In the genomic region with DNA sequence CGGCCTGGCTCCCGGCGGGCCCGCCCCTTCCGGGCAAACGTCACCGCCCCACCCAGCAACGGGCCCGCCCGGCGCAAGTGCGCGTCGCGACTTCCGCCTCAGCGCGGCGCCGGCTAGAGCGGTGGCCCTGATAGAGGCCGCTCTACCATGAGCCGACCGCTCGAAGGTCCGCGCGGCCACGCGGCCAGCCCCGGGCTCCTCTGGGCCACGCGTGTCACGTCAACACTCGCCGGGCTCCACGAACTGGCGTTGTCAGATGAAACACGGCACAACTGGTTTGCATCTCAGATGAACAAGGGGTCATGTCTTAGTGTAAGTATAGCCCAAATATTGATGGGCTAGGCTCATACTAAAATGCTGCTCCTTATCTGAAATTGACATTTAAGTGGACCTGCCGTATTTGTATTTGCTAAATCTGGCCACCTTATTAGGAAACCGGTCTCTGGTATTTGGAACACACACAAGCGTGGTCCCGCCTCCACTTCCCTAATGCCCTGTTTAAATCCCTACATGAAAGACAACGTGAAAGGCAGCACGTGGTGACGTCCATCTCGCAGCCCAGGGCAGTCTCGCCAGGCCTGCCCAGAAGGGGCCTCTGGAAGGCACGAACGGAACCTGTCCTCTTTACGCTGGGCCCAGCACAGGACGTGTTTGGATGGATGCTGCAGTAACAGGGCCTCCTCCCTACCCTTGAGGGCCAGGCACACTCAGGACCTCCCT, we compare ENCODE assay signal across 8 cellular contexts. TPM values are rescaled to one million over a fixed set of nuclear protein-coding genes. Genes with fewer than 3 reads are reported as not detected.
DNase-seq lines count a peak whose midpoint lies in the region; ATAC-seq and TF ChIP-seq lines count a peak whose summit lies in the region.

A gene (minus strand): TSS at position 31 of the 720 bp plus-strand sequence.

- peak within 1 kb of the TSS; percentile 98 for H3K27ac Mint-ChIP-seq in activated naive CD8-positive, alpha-beta T cell

- H3K4me3 ChIP-seq in DND-41 (ENCODE audit: low read depth in 1 of 2, low read length in 2 of 2) = peak within 1 kb of the TSS; percentile 70 to 97
- peak within 1 kb of the TSS; percentile 90 for H3K4me3 ChIP-seq in LNCaP clone FGC (ENCODE audit: low read depth, low read length)
- H3K4me3 ChIP-seq in ovary = peak within 1 kb of the TSS; percentile 68
- H3K4me3 ChIP-seq in thyroid gland (replicated peaks in 1 of 3) = peak within 1 kb of the TSS; percentile 29 to 98 (median 93)

- no peak for TF ChIP-seq EP300 in ovary (IDR thresholded peaks at IDR 0.05)

- TF ChIP-seq CTCF in DND-41 (IDR thresholded peaks at IDR 0.05; ENCODE audit: borderline replicate concordance, extremely low read depth, low read length, poor library complexity, severe bottlenecking) (no peak), LNCaP clone FGC (IDR thresholded peaks at IDR 0.05; ENCODE audit: control insufficient read depth, extremely low read depth, insufficient read depth) (no peak), ovary (IDR thresholded peaks at IDR 0.05) (peak in 1 of 3 donors; percentile 23), thyroid gland (IDR thresholded peaks at IDR 0.05) (peak in 1 of 6 experiments; percentile 11)

- H3K27me3 ChIP-seq in DND-41 (ENCODE audit: insufficient read depth, low read length, poor library complexity) = no peaks in the 10 kb centered on the region
- H3K27me3 ChIP-seq in ovary = no peaks in the 10 kb centered on the region
- no peaks in the 10 kb centered on the region for H3K27me3 ChIP-seq in thyroid gland

- intact Hi-C loops in head of caudate nucleus (cut with DNase I) (no loop called here), ovary (cut with DNase I) (no loop called here), thyroid gland (cut with DNase I) (no loop called here)

- peak within 1 kb of the TSS; percentile 80 for H3K27ac ChIP-seq in DND-41 (ENCODE audit: low read length)
- H3K27ac ChIP-seq in ovary = peak within 1 kb of the TSS; percentile 0 to 69
- peak within 1 kb of the TSS; percentile 50 to 72 (median 64) for H3K27ac ChIP-seq in thyroid gland

- H4K20me1 ChIP-seq in DND-41 (ENCODE audit: insufficient read depth, low read length) = peaks cover 44% of the 10 kb centered on the region

- no peaks in the 10 kb centered on the region for H3K9me3 Mint-ChIP-seq in activated naive CD8-positive, alpha-beta T cell (ENCODE audit: low read depth)

- H3K79me2 ChIP-seq in DND-41 (ENCODE audit: insufficient read depth, low read length) = peaks cover 58% of the 10 kb centered on the region

- H2AFZ ChIP-seq in DND-41 (ENCODE audit: low read depth, low read length) = peak within 1 kb of the TSS; percentile 76

- 1 to 2% (median 2%) methylated on average over 27 to 52 of the region's 52 CpGs for WGBS in ovary, 3 donors
- WGBS in thyroid gland, 2 donors = 3 to 10% methylated on average over 7 to 15 of the region's 52 CpGs

- peak within 1 kb of the TSS; percentile 95 for H3K9ac ChIP-seq in DND-41 (ENCODE audit: low read depth, low read length)

- H3K27me3 Mint-ChIP-seq in activated naive CD8-positive, alpha-beta T cell = no peaks in the 10 kb centered on the region

- H3K4me2 ChIP-seq in DND-41 (ENCODE audit: insufficient read depth, low read length) = peak within 1 kb of the TSS; percentile 90

- ATAC-seq in DND-41 (ENCODE audit: insufficient read depth, low read depth) (peak; percentile 86), GM21786 (IDR thresholded peaks at IDR 0.05; ENCODE audit: unreplicated experiment) (peak; percentile 81), SK-N-SH treated with all-trans-retinoic acid at 6 μM for 48 hours (peak; percentile 93)

- peak; percentile 79 for DNase-seq in DND-41
- no peak for DNase-seq in LNCaP clone FGC (ENCODE audit: low read depth)
- DNase-seq in head of caudate nucleus = peak; percentile 49 to 93 (median 86)
- DNase-seq in ovary = peak; percentile 79 to 90 (median 85)
- DNase-seq in thyroid gland = peak; percentile 79 to 81

- H3K36me3 ChIP-seq in DND-41 (ENCODE audit: insufficient read depth, low read length) (peaks cover 30% of the 10 kb centered on the region), ovary (no peaks in the 10 kb centered on the region), thyroid gland (no peaks in the 10 kb centered on the region)

- H3K4me1 ChIP-seq in DND-41 (ENCODE audit: insufficient read depth, low read length) (peaks cover 45% of the 10 kb centered on the region), ovary (ENCODE audit: insufficient read depth) (peaks cover 21% of the 10 kb centered on the region), thyroid gland (peaks cover 21 to 33% of the 10 kb centered on the region in 2 donors)

- H3K4me1 Mint-ChIP-seq in activated naive CD8-positive, alpha-beta T cell (ENCODE audit: low read depth) = peaks cover 37% of the 10 kb centered on the region

- peak within 1 kb of the TSS; percentile 96 for H3K4me3 Mint-ChIP-seq in activated naive CD8-positive, alpha-beta T cell

- TF ChIP-seq POLR2A in ovary (IDR thresholded peaks at IDR 0.05) (peak; percentile 81), thyroid gland (IDR thresholded peaks at IDR 0.05) (peak in 1 of 2 donors; percentile 85)

- no peaks in the 10 kb centered on the region for H3K9me3 ChIP-seq in DND-41 (ENCODE audit: insufficient read depth, low read length, severe bottlenecking)
- H3K9me3 ChIP-seq in ovary = no peaks in the 10 kb centered on the region
- no peaks in the 10 kb centered on the region for H3K9me3 ChIP-seq in thyroid gland

- H3K36me3 Mint-ChIP-seq in activated naive CD8-positive, alpha-beta T cell = peaks cover 3% of the 10 kb centered on the region

TF ChIP-seq in SK-N-SH treated with all-trans-retinoic acid at 6 μM for 48 hours, 23 proteins besides CTCF, POLR2A, EP300 and RAD21:
- no peak for TF ChIP-seq RARB (CRISPR knock-in tag; IDR thresholded peaks at IDR 0.05)
- peak; percentile 57; the same call in 1 of the 2 replicates for TF ChIP-seq SNAI2 (CRISPR knock-in tag; IDR thresholded peaks at IDR 0.05)
- TF ChIP-seq, protein P1, sequence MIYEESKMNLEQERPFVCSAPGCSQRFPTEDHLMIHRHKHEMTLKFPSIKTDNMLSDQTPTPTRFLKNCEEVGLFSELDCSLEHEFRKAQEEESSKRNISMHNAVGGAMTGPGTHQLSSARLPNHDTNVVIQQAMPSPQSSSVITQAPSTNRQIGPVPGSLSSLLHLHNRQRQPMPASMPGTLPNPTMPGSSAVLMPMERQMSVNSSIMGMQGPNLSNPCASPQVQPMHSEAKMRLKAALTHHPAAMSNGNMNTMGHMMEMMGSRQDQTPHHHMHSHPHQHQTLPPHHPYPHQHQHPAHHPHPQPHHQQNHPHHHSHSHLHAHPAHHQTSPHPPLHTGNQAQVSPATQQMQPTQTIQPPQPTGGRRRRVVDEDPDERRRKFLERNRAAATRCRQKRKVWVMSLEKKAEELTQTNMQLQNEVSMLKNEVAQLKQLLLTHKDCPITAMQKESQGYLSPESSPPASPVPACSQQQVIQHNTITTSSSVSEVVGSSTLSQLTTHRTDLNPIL (CRISPR knock-in tag; IDR thresholded peaks at IDR 0.05; ENCODE audit: low read depth) = no peak
- TF ChIP-seq ZFP3 (CRISPR knock-in tag; IDR thresholded peaks at IDR 0.05) = peak; percentile 33; the same call in 1 of the 2 replicates
- TF ChIP-seq, protein P2, sequence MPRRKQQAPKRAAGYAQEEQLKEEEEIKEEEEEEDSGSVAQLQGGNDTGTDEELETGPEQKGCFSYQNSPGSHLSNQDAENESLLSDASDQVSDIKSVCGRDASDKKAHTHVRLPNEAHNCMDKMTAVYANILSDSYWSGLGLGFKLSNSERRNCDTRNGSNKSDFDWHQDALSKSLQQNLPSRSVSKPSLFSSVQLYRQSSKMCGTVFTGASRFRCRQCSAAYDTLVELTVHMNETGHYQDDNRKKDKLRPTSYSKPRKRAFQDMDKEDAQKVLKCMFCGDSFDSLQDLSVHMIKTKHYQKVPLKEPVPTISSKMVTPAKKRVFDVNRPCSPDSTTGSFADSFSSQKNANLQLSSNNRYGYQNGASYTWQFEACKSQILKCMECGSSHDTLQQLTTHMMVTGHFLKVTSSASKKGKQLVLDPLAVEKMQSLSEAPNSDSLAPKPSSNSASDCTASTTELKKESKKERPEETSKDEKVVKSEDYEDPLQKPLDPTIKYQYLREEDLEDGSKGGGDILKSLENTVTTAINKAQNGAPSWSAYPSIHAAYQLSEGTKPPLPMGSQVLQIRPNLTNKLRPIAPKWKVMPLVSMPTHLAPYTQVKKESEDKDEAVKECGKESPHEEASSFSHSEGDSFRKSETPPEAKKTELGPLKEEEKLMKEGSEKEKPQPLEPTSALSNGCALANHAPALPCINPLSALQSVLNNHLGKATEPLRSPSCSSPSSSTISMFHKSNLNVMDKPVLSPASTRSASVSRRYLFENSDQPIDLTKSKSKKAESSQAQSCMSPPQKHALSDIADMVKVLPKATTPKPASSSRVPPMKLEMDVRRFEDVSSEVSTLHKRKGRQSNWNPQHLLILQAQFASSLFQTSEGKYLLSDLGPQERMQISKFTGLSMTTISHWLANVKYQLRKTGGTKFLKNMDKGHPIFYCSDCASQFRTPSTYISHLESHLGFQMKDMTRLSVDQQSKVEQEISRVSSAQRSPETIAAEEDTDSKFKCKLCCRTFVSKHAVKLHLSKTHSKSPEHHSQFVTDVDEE (CRISPR knock-in tag; IDR thresholded peaks at IDR 0.05) = peak; percentile 71
- peak; percentile 75; the same call in 1 of the 2 replicates for TF ChIP-seq CSDC2 (CRISPR knock-in tag; IDR thresholded peaks at IDR 0.05)

RNA-seq across cellular contexts. Expression of the gene that starts here (rescaled TPM):
- 10 to 100 TPM; 25.8 to 44.5 (median 30.3) TPM for total RNA-seq in ovary
- polyA plus RNA-seq in ovary = 10 to 100 TPM in 1 of 2 donors, under 1 TPM in 1; 0.95 to 26.7 TPM
- total RNA-seq in thyroid gland = 10 to 100 TPM; 19.0 to 38.4 (median 27.4) TPM
